8 cellular contexts compared by ENCODE assay signal in the genomic region with DNA sequence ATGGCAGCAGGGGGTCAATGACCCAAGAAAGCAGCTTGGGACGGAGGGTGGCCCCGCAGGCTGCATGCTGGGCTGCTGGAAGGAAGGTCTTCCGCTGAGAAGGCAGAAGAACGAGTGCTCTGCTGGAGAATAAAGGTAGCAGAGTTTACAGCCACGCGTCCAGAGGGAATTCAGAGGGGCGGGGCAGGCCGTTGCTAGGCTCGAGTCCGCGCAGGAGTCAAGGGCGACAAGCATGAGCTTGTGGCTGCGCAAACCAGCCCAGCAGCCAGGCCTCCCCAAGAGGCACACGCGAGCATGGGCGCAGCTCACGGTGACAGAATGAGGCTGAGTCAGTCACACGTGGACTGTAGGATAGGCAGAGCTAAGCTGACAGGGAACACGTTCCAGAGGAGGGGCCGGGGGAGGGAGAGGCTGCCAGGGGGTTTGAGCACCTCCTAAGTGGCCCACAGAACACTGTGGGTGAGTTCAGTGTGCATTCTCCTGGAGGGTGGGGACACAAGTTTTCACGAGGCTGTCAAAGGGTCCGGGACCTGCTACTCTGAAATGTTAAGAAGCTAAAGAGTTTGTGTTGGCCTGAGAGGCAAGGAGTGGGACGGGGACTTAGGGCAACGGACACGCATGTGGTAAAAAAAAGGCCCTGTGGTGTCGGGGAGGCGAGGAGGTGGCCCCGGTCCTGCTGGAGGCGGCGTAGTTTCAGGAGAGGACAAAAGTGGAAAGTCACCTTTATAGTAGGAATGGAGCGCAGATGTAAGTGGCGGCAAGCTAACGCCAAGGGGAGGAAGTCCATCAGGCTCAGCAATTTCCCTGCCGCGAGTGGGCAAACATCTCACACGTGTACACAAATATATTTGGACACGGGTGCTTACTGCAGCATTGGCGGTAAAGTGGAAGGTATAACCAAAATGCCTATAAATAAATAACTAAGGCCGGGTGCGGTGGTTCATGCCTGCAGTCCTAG. TPM values are rescaled to one million over a fixed set of nuclear protein-coding genes. Genes with fewer than 3 reads are reported as not detected.
DNase-seq lines count a peak whose midpoint lies in the region; ATAC-seq and TF ChIP-seq lines count a peak whose summit lies in the region.

No MANE protein-coding gene starts in this region.

- H3K4me3 ChIP-seq in SK-N-SH (ENCODE audit: low read depth in 2 of 2, low read length in 1 of 2) (no peak overlapping the region), neuronal stem cell (ENCODE audit: low read length in 2 of 2) (peak overlapping the region in 1 of 2 donors; percentile 38)

- H2BK5ac ChIP-seq in neuronal stem cell (ENCODE audit: low read length), result no peak overlapping the region

- H3K27me3 ChIP-seq in SK-N-SH (ENCODE audit: insufficient read depth) (no peaks in the 10 kb centered on the region), neuronal stem cell (ENCODE audit: control insufficient read depth in 3 of 3, insufficient read depth in 3 of 3, low read depth in 1 of 3, low read length in 3 of 3) (peaks cover 0 to 10% (median 0%) of the 10 kb centered on the region in 3 experiments)

- peak overlapping the region; percentile 8; the same call in 1 of the 2 replicates for H3K9ac ChIP-seq in SK-N-SH
- H3K9ac ChIP-seq in neuronal stem cell (ENCODE audit: low read depth, low read length, poor library complexity), result no peak overlapping the region

- H3K4me1 ChIP-seq in SK-N-SH (ENCODE audit: control insufficient read depth in 1 of 2, insufficient read depth in 2 of 2, low read depth in 1 of 2, low read length in 1 of 2) (peaks cover 7 to 27% of the 10 kb centered on the region in 2 experiments; a peak in 3 of 4 replicates), neuronal stem cell (ENCODE audit: control insufficient read depth in 2 of 2, insufficient read depth in 1 of 2, low read depth in 1 of 2, low read length in 2 of 2) (peaks cover 12 to 32% of the 10 kb centered on the region in 2 donors)

- TF ChIP-seq RAD21 in SK-N-SH (IDR thresholded peaks at IDR 0.05; ENCODE audit: low read length), result no peak

- H3K36me3 ChIP-seq in SK-N-SH (replicated peaks in 1 of 2; ENCODE audit: control insufficient read depth in 1 of 2, insufficient read depth in 2 of 2, low read length in 1 of 2) (peaks cover 0 to 3% of the 10 kb centered on the region in 2 experiments), neuronal stem cell (replicated peaks in 1 of 2; ENCODE audit: control insufficient read depth in 2 of 2, insufficient read depth in 2 of 2, low read length in 2 of 2) (no peaks in the 10 kb centered on the region)

- H4K91ac ChIP-seq in neuronal stem cell (ENCODE audit: low read depth, low read length, poor library complexity), result no peak overlapping the region

- no peaks in the 10 kb centered on the region for H3K36me3 Mint-ChIP-seq in activated CD4-positive, alpha-beta T cell treated with anti-CD3 and anti-CD28 coated beads for 36 hours (ENCODE audit: low read depth)
- no peaks in the 10 kb centered on the region for H3K36me3 Mint-ChIP-seq in activated T-helper 17 cell treated with anti-CD3 and anti-CD28 coated beads, Interleukin-2, amount 50 U/mL, for 72 hours (ENCODE audit: low read depth)

- intact Hi-C loops in activated CD4-positive, alpha-beta T cell treated with anti-CD3 and anti-CD28 coated beads for 36 hours (cut with DNase I, micrococcal nuclease), result no loop called here

- H3K23ac ChIP-seq in neuronal stem cell (ENCODE audit: low read depth, low read length, poor library complexity), result peak overlapping the region; percentile 56

- H3K27ac ChIP-seq in SK-N-SH (ENCODE audit: low read depth in 2 of 2, low read length in 1 of 2) (peak overlapping the region in 1 of 2 experiments; percentile 56; a peak in 2 of 4 replicates), neuronal stem cell (replicated peaks; ENCODE audit: low read length) (no peak overlapping the region)

- peaks cover 4% of the 10 kb centered on the region for H3K4me1 Mint-ChIP-seq in activated CD4-positive, alpha-beta T cell treated with anti-CD3 and anti-CD28 coated beads for 36 hours
- peaks cover 8% of the 10 kb centered on the region for H3K4me1 Mint-ChIP-seq in activated T-helper 17 cell treated with anti-CD3 and anti-CD28 coated beads, Interleukin-2, amount 50 U/mL, for 72 hours

- ATAC-seq in activated CD4-positive, alpha-beta T cell treated with anti-CD3 and anti-CD28 coated beads for 36 hours, result no peak
- ATAC-seq in activated T-helper 17 cell treated with anti-CD3 and anti-CD28 coated beads, Interleukin-2, amount 50 U/mL, for 72 hours (replicated peaks), result no peak

- POLR2A ChIA-PET in activated CD4-positive, alpha-beta T cell treated with anti-CD3 and anti-CD28 coated beads for 36 hours (lab: Charles Lee), result no interaction called here
- POLR2A ChIA-PET in SK-N-SH (lab: Yijun Ruan, JAX), result no interaction called here

- H3F3A ChIP-seq in SK-N-SH (replicated peaks; ENCODE audit: insufficient read depth), result peaks cover 13% of the 10 kb centered on the region

- no peak overlapping the region for H3K4me3 Mint-ChIP-seq in activated CD4-positive, alpha-beta T cell treated with anti-CD3 and anti-CD28 coated beads for 36 hours
- no peak overlapping the region for H3K4me3 Mint-ChIP-seq in activated T-helper 17 cell treated with anti-CD3 and anti-CD28 coated beads, Interleukin-2, amount 50 U/mL, for 72 hours

- no peaks in the 10 kb centered on the region for H4K20me1 ChIP-seq in SK-N-SH (ENCODE audit: insufficient read depth)

- 87% methylated on average over 40 of the region's 40 CpGs for WGBS in SK-N-SH (ENCODE audit: low lambda C conversion rate)
- no CpG with 5 or more reads among the region's 40 CpGs for whole genome bisulfite sequencing in neuronal stem cell (ENCODE audit: extremely low coverage in 2 of 2, insufficient read length in 2 of 2, insufficient replicate concordance in 1 of 2), 2 donors

- H3K79me2 ChIP-seq in SK-N-SH (ENCODE audit: insufficient read depth), result peaks cover 89% of the 10 kb centered on the region

- H2AFZ ChIP-seq in SK-N-SH (ENCODE audit: low read depth), result no peak overlapping the region
- peak overlapping the region; percentile 67 for H2AFZ ChIP-seq in neuronal stem cell (ENCODE audit: low read length)

- TF ChIP-seq CTCF in SK-N-SH (IDR thresholded peaks at IDR 0.05), result no peak

- no peak overlapping the region for H3K4ac ChIP-seq in neuronal stem cell (ENCODE audit: low read length)

- peak overlapping the region; percentile 22 for H3K18ac ChIP-seq in neuronal stem cell (ENCODE audit: low read length)

- H2BK15ac ChIP-seq in neuronal stem cell (ENCODE audit: low read length), result no peak overlapping the region

- H3K79me1 ChIP-seq in neuronal stem cell (ENCODE audit: low read depth, low read length), result peaks cover 2% of the 10 kb centered on the region

- H3K9me3 Mint-ChIP-seq in activated CD4-positive, alpha-beta T cell treated with anti-CD3 and anti-CD28 coated beads for 36 hours (ENCODE audit: low read depth), result no peaks in the 10 kb centered on the region
- no peaks in the 10 kb centered on the region for H3K9me3 Mint-ChIP-seq in activated T-helper 17 cell treated with anti-CD3 and anti-CD28 coated beads, Interleukin-2, amount 50 U/mL, for 72 hours

- peak overlapping the region; percentile 23; the same call in 1 of the 2 replicates for H3K4me2 ChIP-seq in SK-N-SH
- no peak overlapping the region for H3K4me2 ChIP-seq in neuronal stem cell (ENCODE audit: insufficient read depth, low read length, poor library complexity, severe bottlenecking)

- H3K9me3 ChIP-seq in SK-N-SH (no peaks in the 10 kb centered on the region), neuronal stem cell (replicated peaks in 1 of 2; ENCODE audit: control insufficient read depth in 2 of 2, insufficient read depth in 1 of 2, low read depth in 1 of 2, low read length in 2 of 2) (no peaks in the 10 kb centered on the region)

- H3K27me3 Mint-ChIP-seq in activated CD4-positive, alpha-beta T cell treated with anti-CD3 and anti-CD28 coated beads for 36 hours, result no peaks in the 10 kb centered on the region
- H3K27me3 Mint-ChIP-seq in activated T-helper 17 cell treated with anti-CD3 and anti-CD28 coated beads, Interleukin-2, amount 50 U/mL, for 72 hours, result no peaks in the 10 kb centered on the region

- no peak overlapping the region for H3K14ac ChIP-seq in neuronal stem cell (ENCODE audit: low read length)

- no peak overlapping the region for H3K27ac Mint-ChIP-seq in activated CD4-positive, alpha-beta T cell treated with anti-CD3 and anti-CD28 coated beads for 36 hours
- H3K27ac Mint-ChIP-seq in activated T-helper 17 cell treated with anti-CD3 and anti-CD28 coated beads, Interleukin-2, amount 50 U/mL, for 72 hours, result no peak overlapping the region

- no peak for TF ChIP-seq EP300 in SK-N-SH (IDR thresholded peaks at IDR 0.05; ENCODE audit: borderline replicate concordance in 1 of 2, low read depth in 1 of 2, low read length in 1 of 2)

- H2BK12ac ChIP-seq in neuronal stem cell (ENCODE audit: low read length), result no peak overlapping the region

- CTCF ChIA-PET in activated CD4-positive, alpha-beta T cell treated with anti-CD3 and anti-CD28 coated beads for 36 hours (lab: Charles Lee), result interaction anchor here (0.5 to 1.0 kb wide), 5 partner anchors 16 to 172 kb away, joined by 3 to 6 read pairs (median 3); no protein-coding TSS in a partner anchor
- CTCF ChIA-PET in SK-N-SH (lab: Yijun Ruan, JAX), result interaction anchor here (1.3 to 1.4 kb wide), 2 partner anchors 17 to 24 kb away, joined by 3 read pairs; no protein-coding TSS in a partner anchor

- H3K9me2 ChIP-seq in SK-N-SH, result no peaks in the 10 kb centered on the region

- no peak overlapping the region for H2BK120ac ChIP-seq in neuronal stem cell (ENCODE audit: low read depth, low read length)

- no peak overlapping the region for H2AK5ac ChIP-seq in neuronal stem cell (ENCODE audit: low read depth, low read length)

- DNase-seq in activated CD4-positive, alpha-beta T cell treated with anti-CD3 and anti-CD28 coated beads for 36 hours, result peak; percentile 16
- DNase-seq in activated CD4-positive, alpha-beta T cell treated with anti-CD3 and anti-CD28 coated beads for 1 hour, result no peak
- DNase-seq in SK-N-SH, result no peak
- peak; percentile 46 for DNase-seq in globus pallidus (ENCODE audit: low spot score)
- peak; percentile 27 for DNase-seq in neuronal stem cell (ENCODE audit: low spot score)
- no peak for DNase-seq in cerebellum (ENCODE audit: low spot score)
- no peak for DNase-seq in OCI-M2 (lab: John Stamatoyannopoulos, UW; ENCODE audit: unreplicated experiment)

- no peak overlapping the region for H4K8ac ChIP-seq in neuronal stem cell (ENCODE audit: low read depth, low read length)

RNA-seq across cellular contexts. Expression of a gene that starts 17.7 kb away (rescaled TPM):
- 1 to 10 TPM; 8.6 to 8.9 TPM for total RNA-seq in activated CD4-positive, alpha-beta T cell treated with anti-CD3 and anti-CD28 coated beads for 36 hours
- polyA plus RNA-seq in SK-N-SH (2012; rRNA removed), result 10.0 and 12.6 TPM in 2 replicates
- polyA plus RNA-seq in SK-N-SH (2012; cell fraction: cytosol; rRNA removed), result 7.6 and 7.9 TPM in 2 replicates
- 18.3 and 42.2 TPM in 2 replicates for polyA plus RNA-seq in SK-N-SH (2012; cell fraction: nucleus; rRNA removed)
- 9.4 TPM for polyA plus RNA-seq in neuronal stem cell (2013, experiment 1 of 2)
- polyA plus RNA-seq in neuronal stem cell (2013, experiment 2 of 2), result 11.1 TPM
- 11.4 TPM for total RNA-seq in cerebellum
- 10 to 100 TPM in 1 of 2 donors, 1 to 10 TPM in 1; 9.7 to 20.7 TPM for total RNA-seq in activated T-helper 17 cell treated with anti-CD3 and anti-CD28 coated beads, Interleukin-2, amount 50 U/mL, for 72 hours

RNA-seq across cellular contexts. Expression of a gene that starts 42.9 kb away (rescaled TPM):
- not detected for total RNA-seq in activated CD4-positive, alpha-beta T cell treated with anti-CD3 and anti-CD28 coated beads for 36 hours
- not detected in 2 replicates for polyA plus RNA-seq in SK-N-SH (2012; rRNA removed)
- polyA plus RNA-seq in SK-N-SH (2012; cell fraction: cytosol; rRNA removed), result not detected in 2 replicates
- polyA plus RNA-seq in SK-N-SH (2012; cell fraction: nucleus; rRNA removed), result not detected in 2 replicates
- polyA plus RNA-seq in neuronal stem cell (2013, experiment 1 of 2), result not detected
- not detected for polyA plus RNA-seq in neuronal stem cell (2013, experiment 2 of 2)
- total RNA-seq in cerebellum, result not detected
- not detected for total RNA-seq in activated T-helper 17 cell treated with anti-CD3 and anti-CD28 coated beads, Interleukin-2, amount 50 U/mL, for 72 hours

Comparison
In these comparisons a context has a peak if more than half of its experiments do, and no peak if none do; other contexts are left out.
1. DNase-seq: peak in activated CD4-positive, alpha-beta T cell treated with anti-CD3 and anti-CD28 coated beads for 36 hours (single experiment), globus pallidus (single experiment) and neuronal stem cell (single experiment); none in activated CD4-positive, alpha-beta T cell treated with anti-CD3 and anti-CD28 coated beads for 1 hour (single experiment), SK-N-SH (single experiment), cerebellum (single experiment) and OCI-M2 (single experiment).